ENCODE assay signal across 18 cellular contexts in the genomic region with DNA sequence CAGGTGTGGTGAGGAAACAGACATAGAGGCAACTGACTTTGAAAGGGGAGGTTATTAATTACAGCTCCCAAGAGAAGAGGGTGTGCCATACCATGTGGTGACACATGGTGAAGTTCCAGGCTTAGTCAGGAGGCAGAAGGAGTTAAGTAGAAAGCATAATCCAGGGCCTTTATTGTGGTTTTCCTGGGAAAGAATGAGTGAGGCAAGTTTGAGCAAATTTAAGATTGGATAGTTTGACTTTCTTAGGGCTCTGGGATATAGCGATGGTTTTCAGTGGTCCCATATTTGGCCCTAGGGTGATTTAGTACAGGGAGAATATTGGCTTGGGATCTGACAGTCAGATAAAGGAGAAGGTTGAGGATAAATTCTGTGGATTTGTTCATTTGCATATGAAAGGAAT.
DNase-seq lines count a peak whose midpoint lies in the region; FAIRE-seq and TF ChIP-seq lines count a peak whose summit lies in the region.
"Had no signal": no experiment of that assay in that cellular context is flagged by ENCODE, and none has a peak within 500 bp of the region (broad histone marks: within the 10 kb centered on the region; RNA-seq: fewer than 3 reads in every experiment).

No MANE protein-coding gene starts in this region.

- in situ Hi-C loops in astrocyte of the cerebellum (cut with HindIII; ENCODE audit: low sequenced_read_pairs) = no loop called here

- no peak for FAIRE-seq in GM12892 (lab: Jason Lieb, UNC)
- FAIRE-seq: G401.6 had no signal

- H3K4me3 ChIP-seq in astrocyte of the cerebellum (ENCODE audit: low read depth, low read length) (no peak overlapping the region), epithelial cell of esophagus (ENCODE audit: low read length) (no peak overlapping the region)
- H3K4me3 ChIP-seq: GM23338, HAP-1 had no signal

- no peak for TF ChIP-seq POLR2A in GM12892 (IDR thresholded peaks at IDR 0.05; ENCODE audit: low read depth, low read length)

- DNase-seq in HT1080 (ENCODE audit: low read depth) (peak; percentile 47), NCI-H69 (lab: John Stamatoyannopoulos, UW) (peak; percentile 4), astrocyte of the cerebellum (ENCODE audit: low read depth) (peak; percentile 39), epithelial cell of esophagus (ENCODE audit: low read depth) (peak; percentile 35), GM12892 (ENCODE audit: insufficient read length) (no peak), activated T-cell treated with anti-CD3 and anti-CD28 coated beads for 4 hours (no peak), anterior cingulate cortex (lab: John Stamatoyannopoulos, UW) (no peak)
- no peak for DNase-seq in stimulated activated CD4-positive, alpha-beta T cell treated with anti-CD3 and anti-CD28 coated beads, Interleukin-4, amount 100 ng/mL, for 4 hours
- DNase-seq: C1 segment of cervical spinal cord; Calu3; CD4-positive, alpha-beta memory T cell; COR-L47; DMS53; DMS79 treated with DMSO at 0.1 percent for 48 hours; HFFc6 had no signal

- TF ChIP-seq CTCF in astrocyte of the cerebellum (IDR thresholded peaks at IDR 0.05; ENCODE audit: low read depth, low read length, missing control alignments) (no peak), epithelial cell of esophagus (IDR thresholded peaks at IDR 0.05; ENCODE audit: insufficient read depth, low read depth, low read length, missing control alignments) (no peak)

Comparison
In these comparisons a context has a peak if more than half of its experiments do, and no peak if none do; other contexts are left out.
1. DNase-seq: peak in HT1080 (single experiment), NCI-H69 (single experiment), astrocyte of the cerebellum (single experiment) and epithelial cell of esophagus (single experiment); none in stimulated activated CD4-positive, alpha-beta T cell treated with anti-CD3 and anti-CD28 coated beads, Interleukin-4, amount 100 ng/mL, for 4 hours (0 of 2), GM12892 (single experiment), activated T-cell treated with anti-CD3 and anti-CD28 coated beads for 4 hours (single experiment) and anterior cingulate cortex (0 of 58).